10 cellular contexts compared by ENCODE assay signal in the genomic region with DNA sequence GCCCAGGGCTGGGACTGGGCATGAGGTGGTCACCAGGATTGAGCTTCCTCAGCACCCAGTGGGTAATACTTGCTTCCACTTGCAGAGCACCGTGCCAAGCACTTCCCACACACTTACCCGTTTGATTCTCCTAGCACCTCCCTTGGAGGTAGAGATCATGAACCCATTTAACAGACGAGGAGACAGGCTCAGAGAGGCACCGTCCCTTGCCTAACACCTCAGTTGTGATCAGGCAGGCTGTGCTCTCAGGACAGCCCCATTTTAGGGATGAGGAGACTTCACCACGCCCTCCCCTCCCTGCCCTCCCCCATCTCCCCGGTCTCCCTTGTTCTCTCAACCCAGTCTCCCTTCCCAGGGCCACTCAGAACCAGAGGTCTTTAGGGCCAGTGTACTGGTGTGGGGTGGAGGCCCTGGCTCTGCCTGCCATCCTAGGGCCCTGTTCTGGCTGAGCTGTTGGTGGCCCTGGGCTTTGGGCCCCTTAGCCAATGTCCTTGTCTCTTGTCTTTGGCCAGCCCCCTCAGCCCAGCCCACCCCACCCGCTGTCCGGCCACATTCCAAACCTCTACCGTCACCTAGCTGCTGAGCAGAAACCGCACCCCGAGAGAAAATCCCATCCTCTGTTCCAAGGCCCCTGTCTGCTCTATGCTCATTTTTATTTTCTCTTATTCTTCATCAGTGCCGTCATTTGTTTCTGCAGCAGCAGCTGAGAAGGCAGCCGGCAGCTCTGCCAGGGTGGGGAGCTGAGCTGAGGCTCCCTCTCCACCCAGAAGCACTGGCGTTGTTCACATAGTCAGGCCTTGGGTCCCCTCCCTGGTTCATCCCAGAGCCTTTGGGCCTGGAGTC. TPM values are rescaled to one million over a fixed set of nuclear protein-coding genes. Genes with fewer than 3 reads are reported as not detected.
DNase-seq lines count a peak whose midpoint lies in the region; FAIRE-seq and TF ChIP-seq lines count a peak whose summit lies in the region.
"Had no signal": no experiment of that assay in that cellular context is flagged by ENCODE, and none has a peak within 500 bp of the region (broad histone marks: within the 10 kb centered on the region; RNA-seq: fewer than 3 reads in every experiment).

No MANE protein-coding gene starts in this region.

- H3K4me1 Mint-ChIP-seq in activated naive CD8-positive, alpha-beta T cell treated with anti-CD3 and anti-CD28 coated beads for 36 hours = no peaks in the 10 kb centered on the region
- H3K4me1 Mint-ChIP-seq: activated CD8-positive, alpha-beta memory T cell treated with anti-CD3 and anti-CD28 coated beads, Interleukin-2, amount 10 ng/mL, durations not matched to agents 7 days and 5 days had no signal

- TF ChIP-seq CTCF in mammary epithelial cell (conservative IDR thresholded peaks at IDR 0.05 in 1 of 2, IDR thresholded peaks at IDR 0.05 in 1 of 2; ENCODE audit: extremely low read depth in 1 of 2, insufficient read depth in 1 of 2, low read depth in 1 of 2, low read length in 2 of 2) = no peak
- no peak for TF ChIP-seq CTCF in stomach (IDR thresholded peaks at IDR 0.05)

- H3K4me3 ChIP-seq in mammary epithelial cell (replicated peaks in 1 of 3; ENCODE audit: insufficient read depth in 1 of 3, low read depth in 2 of 3, low read length in 3 of 3) (no peak overlapping the region), iPS-20b (ENCODE audit: low read length) (no peak overlapping the region), stomach (no peak overlapping the region)

- H3K36me3 ChIP-seq in mammary epithelial cell (ENCODE audit: insufficient read depth, low read length) = no peaks in the 10 kb centered on the region
- no peaks in the 10 kb centered on the region for H3K36me3 ChIP-seq in iPS-20b (ENCODE audit: insufficient read depth, low read depth, low read length)
- H3K36me3 ChIP-seq in stomach = peaks cover 0 to 8% (median 0%) of the 10 kb centered on the region in 4 donors

- no peaks in the 10 kb centered on the region for H4K20me1 ChIP-seq in mammary epithelial cell (ENCODE audit: insufficient read depth, low read length)

- H3K4me3 Mint-ChIP-seq in activated naive CD8-positive, alpha-beta T cell treated with anti-CD3 and anti-CD28 coated beads for 36 hours = no peak overlapping the region
- H3K4me3 Mint-ChIP-seq: activated CD8-positive, alpha-beta memory T cell treated with anti-CD3 and anti-CD28 coated beads, Interleukin-2, amount 10 ng/mL, durations not matched to agents 7 days and 5 days had no signal

- CTCF ChIA-PET in mammary epithelial cell (lab: Charles Lee; ENCODE audit: low non-redundant PET) = interaction anchor here (0.5 kb wide), 1 partner anchor 56 kb away, joined by 3 read pairs; no protein-coding TSS in a partner anchor

- H3K27me3 ChIP-seq in mammary epithelial cell (ENCODE audit: insufficient read depth, low read length) = no peaks in the 10 kb centered on the region
- no peaks in the 10 kb centered on the region for H3K27me3 ChIP-seq in iPS-20b (ENCODE audit: insufficient read depth, low read length)
- no peaks in the 10 kb centered on the region for H3K27me3 ChIP-seq in stomach

- peak overlapping the region; percentile 86 for H3K27ac ChIP-seq in mammary epithelial cell (ENCODE audit: insufficient read depth, low read depth, low read length)
- H3K27ac ChIP-seq in iPS-20b (ENCODE audit: low read length) = peak overlapping the region; percentile 79
- peak overlapping the region in 4 of 5 donors; percentile 11 to 66 (median 52) for H3K27ac ChIP-seq in stomach

- no peak overlapping the region for H3K27ac Mint-ChIP-seq in activated naive CD8-positive, alpha-beta T cell treated with anti-CD3 and anti-CD28 coated beads for 36 hours
- H3K27ac Mint-ChIP-seq: activated CD8-positive, alpha-beta memory T cell treated with anti-CD3 and anti-CD28 coated beads, Interleukin-2, amount 10 ng/mL, durations not matched to agents 7 days and 5 days had no signal

- in situ Hi-C loops in mammary epithelial cell (cut with MboI; ENCODE audit: low sequenced_read_pairs in 2 of 2) = no loop called here

- H2AFZ ChIP-seq in mammary epithelial cell (ENCODE audit: low read depth, low read length) = peak overlapping the region; percentile 85

- no peak for TF ChIP-seq POLR2A in stomach (IDR thresholded peaks at IDR 0.05)

- H3K4me2 ChIP-seq in mammary epithelial cell (ENCODE audit: insufficient read depth, low read depth, low read length) = peak overlapping the region; percentile 73

- no peaks in the 10 kb centered on the region for H3K36me3 Mint-ChIP-seq in activated naive CD8-positive, alpha-beta T cell treated with anti-CD3 and anti-CD28 coated beads for 36 hours
- H3K36me3 Mint-ChIP-seq: activated CD8-positive, alpha-beta memory T cell treated with anti-CD3 and anti-CD28 coated beads, Interleukin-2, amount 10 ng/mL, durations not matched to agents 7 days and 5 days had no signal

- H3K9me3 ChIP-seq in mammary epithelial cell (replicated peaks; ENCODE audit: insufficient read depth, low read length) = no peaks in the 10 kb centered on the region
- no peaks in the 10 kb centered on the region for H3K9me3 ChIP-seq in iPS-20b (ENCODE audit: insufficient read depth, low read depth, low read length)
- H3K9me3 ChIP-seq in stomach = no peaks in the 10 kb centered on the region

- no TSS peak for BruUV-seq in mammary epithelial cell (replicated peaks; lab: Mats Ljungman, UMichigan)

- no peaks in the 10 kb centered on the region for H3K27me3 Mint-ChIP-seq in activated naive CD8-positive, alpha-beta T cell treated with anti-CD3 and anti-CD28 coated beads for 36 hours
- H3K27me3 Mint-ChIP-seq: activated CD8-positive, alpha-beta memory T cell treated with anti-CD3 and anti-CD28 coated beads, Interleukin-2, amount 10 ng/mL, durations not matched to agents 7 days and 5 days had no signal

- WGBS in mammary epithelial cell (ENCODE audit: low coverage, missing lambda C conversion rate) = 1% methylated on average over 7 of the region's 14 CpGs
- WGBS in stomach, 5 donors = 50 to 64% (median 62%) methylated on average over 14 of the region's 14 CpGs

- DNase-seq in HTR-8/SVneo (ENCODE audit: insufficient read length, low spot score) = peak; percentile 90
- peak; percentile 87 for DNase-seq in mammary epithelial cell
- DNase-seq in stomach = no peak
- no peak for DNase-seq in activated gamma-delta T cell treated with Interleukin-2 at 50 U/mL for 16 hours
- no peak for DNase-seq in activated CD4-positive, alpha-beta T cell treated with anti-CD3 and anti-CD28 coated beads for 1 hour
- DNase-seq in activated naive CD8-positive, alpha-beta T cell treated with anti-CD3 and anti-CD28 coated beads for 36 hours = no peak
- no peak for DNase-seq in stimulated activated CD4-positive, alpha-beta T cell treated with anti-CD3 and anti-CD28 coated beads, Interleukin-12 subunit alpha, Interleukin-12 subunit beta, amount 100 ng/mL, for 4 hours
- DNase-seq: activated CD8-positive, alpha-beta memory T cell treated with anti-CD3 and anti-CD28 coated beads, Interleukin-2, amount 10 ng/mL, durations not matched to agents 7 days and 5 days; hypothalamus had no signal

- intact Hi-C loops in mammary epithelial cell (cut with micrococcal nuclease) = no loop called here
- intact Hi-C loops in stomach (cut with DNase I; ENCODE audit: low total_unique reads) = no loop called here

- FAIRE-seq in HTR-8/SVneo (lab: Jason Lieb, UNC) = peak; percentile 66

- H3K4me1 ChIP-seq in mammary epithelial cell (ENCODE audit: insufficient read depth, low read length) = peaks cover 47% of the 10 kb centered on the region
- H3K4me1 ChIP-seq in iPS-20b (ENCODE audit: insufficient read depth, low read length) = peaks cover 15% of the 10 kb centered on the region
- H3K4me1 ChIP-seq in stomach = peaks cover 0 to 18% (median 5%) of the 10 kb centered on the region in 4 donors

- no peak for TF ChIP-seq EP300 in stomach (IDR thresholded peaks at IDR 0.05)

- no peaks in the 10 kb centered on the region for H3K9me3 Mint-ChIP-seq in activated naive CD8-positive, alpha-beta T cell treated with anti-CD3 and anti-CD28 coated beads for 36 hours

- H3K9ac ChIP-seq in mammary epithelial cell (ENCODE audit: insufficient read depth, low read length) = peak overlapping the region; percentile 60
- H3K9ac ChIP-seq in iPS-20b (ENCODE audit: low read depth, low read length) = peak overlapping the region; percentile 67; the same call in 1 of the 2 replicates

- dilution Hi-C loops in mammary epithelial cell (cut with HindIII; ENCODE audit: low sequenced_read_pairs) = no loop called here

- no peaks in the 10 kb centered on the region for H3K79me2 ChIP-seq in mammary epithelial cell (ENCODE audit: insufficient read depth, low read length)

RNA-seq across cellular contexts. Expression of a gene that starts 33.8 kb away (rescaled TPM):
- total RNA-seq in mammary epithelial cell = 1 to 10 TPM; 4.2 to 6.2 TPM
- 1.6 TPM for polyA plus RNA-seq in mammary epithelial cell
- polyA minus RNA-seq in mammary epithelial cell = 2.3 TPM
- total RNA-seq in stomach = 10 to 100 TPM in 1 of 5 donors, 1 to 10 TPM in 4; 1.7 to 91.2 (median 4.1) TPM
- 1 to 10 TPM in 1 of 3 donors, under 1 TPM in 2; 0.56 to 3.9 (median 0.61) TPM for polyA plus RNA-seq in stomach
- total RNA-seq in activated naive CD8-positive, alpha-beta T cell treated with anti-CD3 and anti-CD28 coated beads for 36 hours = not detected
- total RNA-seq: activated CD8-positive, alpha-beta memory T cell treated with anti-CD3 and anti-CD28 coated beads, Interleukin-2, amount 10 ng/mL, durations not matched to agents 7 days and 5 days had no signal

RNA-seq across cellular contexts. Expression of a gene that starts 39.6 kb away (rescaled TPM):
- total RNA-seq in mammary epithelial cell = 1 to 10 TPM; 3.2 to 4.8 TPM
- polyA plus RNA-seq in mammary epithelial cell = 0.76 TPM
- polyA minus RNA-seq in mammary epithelial cell = 1.1 TPM
- 1 to 10 TPM in 4 of 5 donors, not detected in 1; 1.5 to 3.2 (median 2.9) TPM for total RNA-seq in stomach
- polyA plus RNA-seq in stomach = under 1 TPM; 0.15 to 0.60 (median 0.44) TPM
- total RNA-seq in activated naive CD8-positive, alpha-beta T cell treated with anti-CD3 and anti-CD28 coated beads for 36 hours = 1 to 10 TPM; 1.2 to 1.3 TPM

RNA-seq across cellular contexts. Expression of a gene that starts 42.5 kb away (rescaled TPM):
- total RNA-seq in mammary epithelial cell = not detected
- polyA plus RNA-seq in mammary epithelial cell = not detected
- polyA minus RNA-seq in mammary epithelial cell = not detected
- not detected for total RNA-seq in stomach
- polyA plus RNA-seq in stomach = not detected
- total RNA-seq in activated naive CD8-positive, alpha-beta T cell treated with anti-CD3 and anti-CD28 coated beads for 36 hours = not detected
- total RNA-seq: activated CD8-positive, alpha-beta memory T cell treated with anti-CD3 and anti-CD28 coated beads, Interleukin-2, amount 10 ng/mL, durations not matched to agents 7 days and 5 days had no signal

RNA-seq across cellular contexts. Expression of a gene that starts 51.0 kb away (rescaled TPM):
- 1,000 to 10,000 TPM; 1,457 to 1,657 TPM for total RNA-seq in mammary epithelial cell
- polyA plus RNA-seq in mammary epithelial cell = 2,723 TPM
- polyA minus RNA-seq in mammary epithelial cell = 1,172 TPM
- 1,000 to 10,000 TPM in 4 of 5 donors, 100 to 1,000 TPM in 1; 941 to 2,249 (median 1,140) TPM for total RNA-seq in stomach
- polyA plus RNA-seq in stomach = 1,000 to 10,000 TPM; 5,221 to 6,131 (median 5,285) TPM
- 1,000 to 10,000 TPM; 2,220 to 2,231 TPM for total RNA-seq in activated naive CD8-positive, alpha-beta T cell treated with anti-CD3 and anti-CD28 coated beads for 36 hours

RNA-seq across cellular contexts. Expression of a gene that starts 51.2 kb away (rescaled TPM):
- total RNA-seq in mammary epithelial cell (10 to 100 TPM; 21.2 to 79.8 TPM), stomach (10 to 100 TPM in 4 of 5 donors, not detected in 1; 20.4 to 71.0 (median 29.3) TPM)
- polyA plus RNA-seq in mammary epithelial cell (76.4 TPM), stomach (10 to 100 TPM; 43.6 to 55.3 (median 49.6) TPM)
- 46.6 TPM for polyA minus RNA-seq in mammary epithelial cell
- 100 to 1,000 TPM; 102 to 104 TPM for total RNA-seq in activated naive CD8-positive, alpha-beta T cell treated with anti-CD3 and anti-CD28 coated beads for 36 hours

Comparison
In these comparisons a context has a peak if more than half of its experiments do, and no peak if none do; other contexts are left out.
1. DNase-seq: peak in HTR-8/SVneo (single experiment) and mammary epithelial cell (single experiment); none in stomach (single experiment), activated gamma-delta T cell treated with Interleukin-2 at 50 U/mL for 16 hours (single experiment), activated CD4-positive, alpha-beta T cell treated with anti-CD3 and anti-CD28 coated beads for 1 hour (single experiment), activated naive CD8-positive, alpha-beta T cell treated with anti-CD3 and anti-CD28 coated beads for 36 hours (single experiment) and stimulated activated CD4-positive, alpha-beta T cell treated with anti-CD3 and anti-CD28 coated beads, Interleukin-12 subunit alpha, Interleukin-12 subunit beta, amount 100 ng/mL, for 4 hours (single experiment).
2. Peak in every context shown above with its lines, with median percentiles within 50 percentile points of each other: H3K27ac ChIP-seq.